Comparison of ENCODE assay signal across 8 cellular contexts in genomic region chr5:68265347-68265746, GRCh38. TPM values are rescaled to one million over a fixed set of nuclear protein-coding genes. Genes with fewer than 3 reads are reported as not detected.
A peak's percentile ranks its signal among the peaks of the same experiment; 100 is the strongest.
DNase-seq lines count a peak whose midpoint lies in the region; ATAC-seq, FAIRE-seq and TF ChIP-seq lines count a peak whose summit lies in the region.

No MANE protein-coding gene starts in this region.

- H3K9me2 ChIP-seq in GM23248 (ENCODE audit: insufficient read depth) = no peaks in the 10 kb centered on the region

- TF ChIP-seq CTCF in kidney (IDR thresholded peaks at IDR 0.05; ENCODE audit: borderline replicate concordance, extremely low read depth, insufficient read depth) (no peak), spleen (IDR thresholded peaks at IDR 0.05 in 8 of 11, conservative IDR thresholded peaks at IDR 0.05 in 3 of 11) (no peak), omental fat pad (IDR thresholded peaks at IDR 0.05) (no peak)

- DNase-seq in GM23248 = no peak
- DNase-seq in adipocyte (ENCODE audit: low read depth) = no peak
- no peak for DNase-seq in kidney
- DNase-seq in spleen = no peak
- DNase-seq in DMS153 (lab: John Stamatoyannopoulos, UW) = no peak
- no peak for DNase-seq in omental fat pad (ENCODE audit: low spot score)
- DNase-seq in NCI-H2171 treated with DMSO at 0.1 percent for 48 hours (lab: John Stamatoyannopoulos, UW) = no peak

- no peaks in the 10 kb centered on the region for H3K36me3 ChIP-seq in GM23248 (ENCODE audit: low read depth)
- H3K36me3 ChIP-seq in adipocyte (ENCODE audit: control insufficient read depth, insufficient read depth, low read length, severe bottlenecking) = peaks cover 9% of the 10 kb centered on the region
- no peaks in the 10 kb centered on the region for H3K36me3 ChIP-seq in kidney (ENCODE audit: control insufficient read depth in 1 of 2, insufficient read depth in 2 of 2, low read length in 2 of 2)
- H3K36me3 ChIP-seq in spleen = no peaks in the 10 kb centered on the region

- H3K4me1 ChIP-seq in GM23248 (ENCODE audit: insufficient read depth) = peaks cover 73% of the 10 kb centered on the region
- peaks cover 93% of the 10 kb centered on the region for H3K4me1 ChIP-seq in adipocyte (ENCODE audit: control insufficient read depth, insufficient read depth, low read length)
- peaks cover 29 to 47% of the 10 kb centered on the region in 2 donors for H3K4me1 ChIP-seq in kidney (ENCODE audit: control insufficient read depth in 1 of 2, insufficient read depth in 1 of 2, low read depth in 1 of 2, low read length in 2 of 2)
- peaks cover 56 to 92% (median 88%) of the 10 kb centered on the region in 6 donors for H3K4me1 ChIP-seq in spleen

- ATAC-seq in omental fat pad (ENCODE audit: low FRiP score) (no peak), HG03432 (IDR thresholded peaks at IDR 0.05; ENCODE audit: unreplicated experiment) (no peak)

- peak overlapping the region; percentile 26 for H3K27ac ChIP-seq in GM23248
- peak overlapping the region; percentile 33 to 79 for H3K27ac ChIP-seq in kidney (ENCODE audit: low read depth in 2 of 2, low read length in 2 of 2)
- H3K27ac ChIP-seq in spleen = peak overlapping the region; percentile 29 to 76 (median 61)

- intact Hi-C loops in kidney (cut with DNase I) (no loop called here), spleen (cut with DNase I; ENCODE audit: low total_unique reads) (no loop called here)

- H2AFZ ChIP-seq in GM23248 = no peak overlapping the region

- no peaks in the 10 kb centered on the region for H3K27me3 ChIP-seq in GM23248 (replicated peaks; ENCODE audit: insufficient read depth)
- H3K27me3 ChIP-seq in adipocyte (replicated peaks; ENCODE audit: control insufficient read depth, insufficient read depth, low read length) = no peaks in the 10 kb centered on the region
- no peaks in the 10 kb centered on the region for H3K27me3 ChIP-seq in spleen (replicated peaks in 1 of 7)

- 19 to 20% methylated on average over 2 of the region's 2 CpGs for WGBS in GM23248 (ENCODE audit: low coverage in 1 of 2, low lambda C conversion rate in 2 of 2, missing lambda C conversion rate in 2 of 2), 2 experiments
- WGBS in spleen, 5 donors = 13 to 29% (median 23%) methylated on average over 2 of the region's 2 CpGs

- H3K4me2 ChIP-seq in GM23248 (ENCODE audit: unreplicated experiment) = peak overlapping the region; percentile 62

- no peak for FAIRE-seq in kidney (lab: Jason Lieb, UNC)

- H3K4me3 ChIP-seq in GM23248 (0 out of 2 replicates have a peak overlapping the region, but pooled peaks have one; percentile 5), adipocyte (ENCODE audit: low read length) (peak overlapping the region; percentile 31), kidney (ENCODE audit: low read length in 2 of 2) (no peak overlapping the region), spleen (no peak overlapping the region)

- H3K9ac ChIP-seq in GM23248 = peak overlapping the region; percentile 4; the same call in 1 of the 2 replicates
- H3K9ac ChIP-seq in adipocyte (ENCODE audit: low read length) = peak overlapping the region; percentile 75
- no peak overlapping the region for H3K9ac ChIP-seq in kidney (ENCODE audit: low read length in 2 of 2)

- H3K9me3 ChIP-seq in GM23248 (ENCODE audit: low read depth) = no peaks in the 10 kb centered on the region
- H3K9me3 ChIP-seq in adipocyte (ENCODE audit: control insufficient read depth, low read length) = no peaks in the 10 kb centered on the region
- no peaks in the 10 kb centered on the region for H3K9me3 ChIP-seq in kidney (ENCODE audit: control insufficient read depth in 1 of 2, low read length in 2 of 2)
- no peaks in the 10 kb centered on the region for H3K9me3 ChIP-seq in spleen

- peaks cover 71% of the 10 kb centered on the region for H3K79me2 ChIP-seq in GM23248 (ENCODE audit: insufficient read depth)

- peaks cover 27% of the 10 kb centered on the region for H3F3A ChIP-seq in GM23248 (ENCODE audit: insufficient read depth)

- no peak for TF ChIP-seq POLR2A in spleen (IDR thresholded peaks at IDR 0.05)

- no peaks in the 10 kb centered on the region for H4K20me1 ChIP-seq in GM23248 (ENCODE audit: insufficient read depth)

- in situ Hi-C loops in GM23248 (cut with MboI) = loop anchor here (25.0 kb wide), 1 partner anchor 603 kb away; no protein-coding TSS in a partner anchor

RNA-seq across cellular contexts. Expression of gene PIK3R1, which starts 49.8 kb away (rescaled TPM):
- total RNA-seq in GM23248 (2014; rRNA removed; shearing (Covaris generic)) = 14.4 and 28.3 TPM in 2 replicates
- polyA plus RNA-seq in GM23248 (2016; fragmentation: Nextera tagmentation; extraction: Ambion mirVana) (8.4 and 9.7 TPM in 2 replicates), kidney (ENCODE audit: insufficient read depth, low read depth, low replicate concordance) (26.6 TPM), spleen (10 to 100 TPM in 1 of 3 donors, 1 to 10 TPM in 2; 4.9 to 15.1 (median 7.6) TPM)
- total RNA-seq in kidney (138 TPM), spleen (100 to 1,000 TPM in 5 of 7 donors, 10 to 100 TPM in 2; 72.7 to 200 (median 123) TPM), omental fat pad (100 to 1,000 TPM in 3 of 4 donors, 10 to 100 TPM in 1; 90.5 to 188 (median 148) TPM)

Comparison
In these comparisons a context has a peak if more than half of its experiments do, and no peak if none do; other contexts are left out.
1. H3K4me3 ChIP-seq: peak in GM23248 (single experiment) and adipocyte (single experiment); none in kidney (0 of 2) and spleen (0 of 8).
2. H3K9ac ChIP-seq: peak in GM23248 (single experiment) and adipocyte (single experiment); none in kidney (0 of 2).
3. Peak in every context shown above with its lines, with median percentiles within 50 percentile points of each other: H3K27ac ChIP-seq.